In genomic region chr10:79140906-79141305, GRCh38 we compare ENCODE assay signal across 24 cellular contexts.
DNase-seq lines count a peak whose midpoint lies in the region; ATAC-seq and TF ChIP-seq lines count a peak whose summit lies in the region.
"Had no signal": no experiment of that assay in that cellular context is flagged by ENCODE, and none has a peak within 500 bp of the region (broad histone marks: within the 10 kb centered on the region; RNA-seq: fewer than 3 reads in every experiment).

No MANE protein-coding gene starts in this region.

- no peak overlapping the region for H4K5ac ChIP-seq in IMR-90 (ENCODE audit: low read depth, low read length)

- H3K4me3 ChIP-seq in IMR-90 (ENCODE audit: insufficient read depth, low read depth, low read length): no peak overlapping the region
- H3K4me3 ChIP-seq in adipocyte (ENCODE audit: low read length): no peak overlapping the region
- no peak overlapping the region for H3K4me3 ChIP-seq in mesenchymal stem cell (ENCODE audit: insufficient read depth in 1 of 2, low read depth in 1 of 2, low read length in 2 of 2)
- no peak overlapping the region for H3K4me3 ChIP-seq in thyroid gland (replicated peaks in 1 of 3)
- H3K4me3 ChIP-seq: breast epithelium, K562, spleen had no signal

- H2AK9ac ChIP-seq in IMR-90 (replicated peaks; ENCODE audit: low read depth, low read length, poor library complexity): peak overlapping the region; percentile 66

- TF ChIP-seq POLR2A in IMR-90 (IDR thresholded peaks at IDR 0.05; ENCODE audit: low read depth, low read length) (no peak), thyroid gland (IDR thresholded peaks at IDR 0.05) (no peak)

- H4K20me1 ChIP-seq in IMR-90 (ENCODE audit: insufficient read depth, low read length): 0 out of 2 replicates have a peak, but pooled peaks cover 11% of the 10 kb centered on the region

- TF ChIP-seq CTCF in IMR-90 (conservative IDR thresholded peaks at IDR 0.05; ENCODE audit: low read depth, low read length) (no peak), thyroid gland (IDR thresholded peaks at IDR 0.05) (no peak)

- H2AFZ ChIP-seq in IMR-90 (replicated peaks; ENCODE audit: low read length, poor library complexity): no peak overlapping the region
- H2AFZ ChIP-seq in mesenchymal stem cell (ENCODE audit: low read depth, low read length): no peak overlapping the region

- H3K27me3 ChIP-seq in IMR-90 (ENCODE audit: control insufficient read depth, insufficient read depth, low read length) (no peaks in the 10 kb centered on the region), adipocyte (replicated peaks; ENCODE audit: control insufficient read depth, insufficient read depth, low read length) (no peaks in the 10 kb centered on the region), mesenchymal stem cell (ENCODE audit: control insufficient read depth in 1 of 2, insufficient read depth in 1 of 2, low read length in 2 of 2) (no peaks in the 10 kb centered on the region), thyroid gland (no peaks in the 10 kb centered on the region)
- H3K27me3 ChIP-seq: breast epithelium, spleen had no signal

- peaks cover 51% of the 10 kb centered on the region for H3K9me1 ChIP-seq in IMR-90 (ENCODE audit: insufficient read depth, low read length)

- H3K9ac ChIP-seq in IMR-90 (ENCODE audit: low read depth, low read length): peak overlapping the region; percentile 21; the same call in 1 of the 2 replicates
- peak overlapping the region; percentile 79 for H3K9ac ChIP-seq in adipocyte (ENCODE audit: low read length)
- peak overlapping the region; percentile 92 for H3K9ac ChIP-seq in mesenchymal stem cell (ENCODE audit: low read length)

- peak overlapping the region; percentile 38 to 74 for H2BK12ac ChIP-seq in mesenchymal stem cell (ENCODE audit: low read length in 2 of 2)

- H2BK15ac ChIP-seq in IMR-90 (ENCODE audit: low read depth, low read length) (peak overlapping the region; percentile 49; the same call in 1 of the 3 replicates), mesenchymal stem cell (ENCODE audit: low read depth, poor library complexity, severe bottlenecking) (no peak overlapping the region)

- H4K8ac ChIP-seq in IMR-90 (ENCODE audit: low read depth in 2 of 2, low read length in 2 of 2) (peak overlapping the region; percentile 7 to 73; a peak in 3 of 4 replicates), mesenchymal stem cell (ENCODE audit: low read length) (no peak overlapping the region)

- H3K4ac ChIP-seq in IMR-90 (ENCODE audit: low read depth, low read length): peak overlapping the region; percentile 96
- H3K4ac ChIP-seq in mesenchymal stem cell (ENCODE audit: low read depth in 1 of 2, low read length in 2 of 2): peak overlapping the region; percentile 35 to 67

- H2BK20ac ChIP-seq in IMR-90 (ENCODE audit: low read depth, low read length): peak overlapping the region; percentile 75

- H4K91ac ChIP-seq in IMR-90 (ENCODE audit: insufficient read depth, low read depth, low read length): peak overlapping the region; percentile 88
- peak overlapping the region; percentile 36 for H4K91ac ChIP-seq in mesenchymal stem cell (ENCODE audit: low read length)

- TF ChIP-seq RAD21 in IMR-90 (IDR thresholded peaks at IDR 0.05; ENCODE audit: low read length): no peak

- H3K14ac ChIP-seq in IMR-90 (replicated peaks; ENCODE audit: low read depth, low read length): peak overlapping the region; percentile 93
- peak overlapping the region in 1 of 2 experiments; percentile 71 for H3K14ac ChIP-seq in mesenchymal stem cell (ENCODE audit: low read length in 2 of 2)

- POLR2A ChIA-PET in IMR-90 (lab: Charles Lee; ENCODE audit: unreplicated experiment): no interaction called here

- no peak for ATAC-seq in IMR-90 (ENCODE audit: low read depth)
- ATAC-seq in stimulated activated naive CD8-positive, alpha-beta T cell treated with anti-CD3 and anti-CD28 coated beads, Interleukin-15, amount 100 ng/mL, for 72 hours: no peak
- ATAC-seq: activated naive CD8-positive, alpha-beta T cell treated with anti-CD3 and anti-CD28 coated beads, Interleukin-2, amount 50 U/mL, for 24 hours; K562; SK-N-SH treated with all-trans-retinoic acid at 6 μM for 48 hours had no signal

- H3K27ac Mint-ChIP-seq in stimulated activated naive CD8-positive, alpha-beta T cell treated with anti-CD3 and anti-CD28 coated beads, Interleukin-15, amount 100 ng/mL, for 72 hours: no peak overlapping the region
- H3K27ac Mint-ChIP-seq: activated naive CD8-positive, alpha-beta T cell treated with anti-CD3 and anti-CD28 coated beads, Interleukin-2, amount 50 U/mL, for 24 hours; activated T-helper 1 cell treated with anti-CD3 and anti-CD28 coated beads, Interleukin-12 subunit alpha, Interleukin-12 subunit beta, Interleukin-2, Interleukin-4 antibody, amounts not matched to agents 30 ng/mL and 10 ng/mL and 1 ng/mL, durations not matched to agents 14 hours and 24 hours and 36 hours; B cell; dendritic cell treated with granulocyte-macrophage colony-stimulating factor and Interleukin-4, amounts not matched to agents 40 ng/mL and 50 ng/mL, for 4 days had no signal

- no peak overlapping the region for H3K4me2 ChIP-seq in IMR-90 (ENCODE audit: low read depth, low read length)
- no peak overlapping the region for H3K4me2 ChIP-seq in mesenchymal stem cell (ENCODE audit: low read length, poor library complexity, severe bottlenecking)

- in situ Hi-C loops in IMR-90 (cut with MboI; ENCODE audit: low sequenced_read_pairs): no loop called here

- H3K9me3 ChIP-seq in IMR-90 (ENCODE audit: control insufficient read depth, insufficient read depth, low read length) (no peaks in the 10 kb centered on the region), adipocyte (ENCODE audit: control insufficient read depth, low read length) (no peaks in the 10 kb centered on the region), mesenchymal stem cell (ENCODE audit: control insufficient read depth, low read length) (no peaks in the 10 kb centered on the region), thyroid gland (no peaks in the 10 kb centered on the region)
- H3K9me3 ChIP-seq: breast epithelium, spleen had no signal

- H3K56ac ChIP-seq in IMR-90 (ENCODE audit: extremely low read depth, insufficient read depth, low read length): no peak overlapping the region

- peak overlapping the region; percentile 89 for H2BK5ac ChIP-seq in IMR-90 (ENCODE audit: low read depth, low read length, poor library complexity, severe bottlenecking)
- no peak overlapping the region for H2BK5ac ChIP-seq in mesenchymal stem cell (ENCODE audit: low read depth, low read length, poor library complexity, severe bottlenecking)

- no peaks in the 10 kb centered on the region for H3K9me3 Mint-ChIP-seq in stimulated activated naive CD8-positive, alpha-beta T cell treated with anti-CD3 and anti-CD28 coated beads, Interleukin-15, amount 100 ng/mL, for 72 hours
- H3K9me3 Mint-ChIP-seq: activated naive CD8-positive, alpha-beta T cell treated with anti-CD3 and anti-CD28 coated beads, Interleukin-2, amount 50 U/mL, for 24 hours; activated T-helper 1 cell treated with anti-CD3 and anti-CD28 coated beads, Interleukin-12 subunit alpha, Interleukin-12 subunit beta, Interleukin-2, Interleukin-4 antibody, amounts not matched to agents 30 ng/mL and 10 ng/mL and 1 ng/mL, durations not matched to agents 14 hours and 24 hours and 36 hours; dendritic cell treated with granulocyte-macrophage colony-stimulating factor and Interleukin-4, amounts not matched to agents 40 ng/mL and 50 ng/mL, for 4 days had no signal

- intact Hi-C loops in IMR-90 (cut with micrococcal nuclease): no loop called here
- intact Hi-C loops in thyroid gland (cut with DNase I): no loop called here

- DNase-seq in IMR-90 (peak; percentile 46), adipocyte (ENCODE audit: low read depth) (no peak), mesenchymal stem cell (no peak), thyroid gland (no peak), ecto neural progenitor cell (ENCODE audit: low spot score) (no peak)
- DNase-seq in activated effector memory CD4-positive, alpha-beta T cell treated with anti-CD3 and anti-CD28 coated beads, Interleukin-2, amount 50 U/mL, for 16 hours: no peak
- DNase-seq in stimulated activated naive CD8-positive, alpha-beta T cell treated with anti-CD3 and anti-CD28 coated beads, Interleukin-15, amount 100 ng/mL, for 72 hours: no peak
- DNase-seq: activated CD4-positive, CD25-positive, alpha-beta regulatory T cell treated with anti-CD3 and anti-CD28 coated beads, Interleukin-2, amount 50 U/mL, for 72 hours; activated naive CD8-positive, alpha-beta T cell treated with anti-CD3 and anti-CD28 coated beads, Interleukin-2, amount 50 U/mL, for 24 hours; Calu3; EL; foreskin melanocyte; NCI-H187; NCI-H226; spleen; stimulated activated CD8-positive, alpha-beta memory T cell treated with anti-CD3 and anti-CD28 coated beads, Interleukin-4, amount 100 ng/mL, for 48 hours; T-helper 9 cell had no signal

- H3K4me3 Mint-ChIP-seq in stimulated activated naive CD8-positive, alpha-beta T cell treated with anti-CD3 and anti-CD28 coated beads, Interleukin-15, amount 100 ng/mL, for 72 hours: no peak overlapping the region
- H3K4me3 Mint-ChIP-seq: activated naive CD8-positive, alpha-beta T cell treated with anti-CD3 and anti-CD28 coated beads, Interleukin-2, amount 50 U/mL, for 24 hours; activated T-helper 1 cell treated with anti-CD3 and anti-CD28 coated beads, Interleukin-12 subunit alpha, Interleukin-12 subunit beta, Interleukin-2, Interleukin-4 antibody, amounts not matched to agents 30 ng/mL and 10 ng/mL and 1 ng/mL, durations not matched to agents 14 hours and 24 hours and 36 hours; B cell; dendritic cell treated with granulocyte-macrophage colony-stimulating factor and Interleukin-4, amounts not matched to agents 40 ng/mL and 50 ng/mL, for 4 days had no signal

- H2AK5ac ChIP-seq in IMR-90 (ENCODE audit: low read depth, low read length) (peak overlapping the region; percentile 97), mesenchymal stem cell (ENCODE audit: low read length, severe bottlenecking) (peak overlapping the region; percentile 89)

- H3K18ac ChIP-seq in IMR-90 (ENCODE audit: low read depth, low read length): peak overlapping the region; percentile 2; the same call in 1 of the 2 replicates
- peak overlapping the region; percentile 58 to 68 for H3K18ac ChIP-seq in mesenchymal stem cell (ENCODE audit: low read depth in 1 of 2, low read length in 2 of 2)

- CTCF ChIA-PET in IMR-90 (lab: Yijun Ruan, JAX): no interaction called here

- H3K23ac ChIP-seq in IMR-90 (ENCODE audit: low read depth, low read length) (peak overlapping the region; percentile 61), mesenchymal stem cell (ENCODE audit: low read length in 2 of 2) (no peak overlapping the region)

- no peaks in the 10 kb centered on the region for H3K27me3 Mint-ChIP-seq in stimulated activated naive CD8-positive, alpha-beta T cell treated with anti-CD3 and anti-CD28 coated beads, Interleukin-15, amount 100 ng/mL, for 72 hours
- H3K27me3 Mint-ChIP-seq: activated naive CD8-positive, alpha-beta T cell treated with anti-CD3 and anti-CD28 coated beads, Interleukin-2, amount 50 U/mL, for 24 hours; dendritic cell treated with granulocyte-macrophage colony-stimulating factor and Interleukin-4, amounts not matched to agents 40 ng/mL and 50 ng/mL, for 4 days had no signal

- peak overlapping the region; percentile 93 for H2BK120ac ChIP-seq in IMR-90 (ENCODE audit: low read depth, low read length)
- no peak overlapping the region for H2BK120ac ChIP-seq in mesenchymal stem cell (ENCODE audit: low read depth, low read length)

- 52% methylated on average over 9 of the region's 14 CpGs; no CpG with 5 or more reads in 1 of the 2 experiments for WGBS in IMR-90 (ENCODE audit: extremely low coverage in 2 of 2, insufficient read length in 1 of 2), 2 experiments
- 81% methylated on average over 14 of the region's 14 CpGs for WGBS in mesenchymal stem cell
- 74 to 81% methylated on average over 14 of the region's 14 CpGs for WGBS in thyroid gland, 2 donors

- H3K79me1 ChIP-seq in IMR-90 (ENCODE audit: low read depth in 1 of 2, low read length in 2 of 2) (peaks cover 42 to 92% of the 10 kb centered on the region in 2 experiments), mesenchymal stem cell (replicated peaks; ENCODE audit: low read length, poor library complexity, severe bottlenecking) (peaks cover 17% of the 10 kb centered on the region)

- no TSS peak for BruUV-seq in IMR-90 (replicated peaks; lab: Mats Ljungman, UMichigan)

- H3K4me1 ChIP-seq in IMR-90 (ENCODE audit: control insufficient read depth, insufficient read depth, low read length) (peaks cover 68% of the 10 kb centered on the region), adipocyte (ENCODE audit: control insufficient read depth, insufficient read depth, low read length) (peaks cover 77% of the 10 kb centered on the region), mesenchymal stem cell (ENCODE audit: control insufficient read depth, insufficient read depth, low read depth, low read length) (peaks cover 73% of the 10 kb centered on the region), thyroid gland (peaks cover 59 to 87% of the 10 kb centered on the region in 2 donors)

- H3K27ac ChIP-seq in IMR-90 (ENCODE audit: insufficient read depth, low read length) (peak overlapping the region; percentile 96), mesenchymal stem cell (ENCODE audit: low read length, poor library complexity, severe bottlenecking) (peak overlapping the region; percentile 82), thyroid gland (peak overlapping the region; percentile 67 to 71 (median 67))
- H3K27ac ChIP-seq: epithelial cell of prostate had no signal

- H3K4me1 Mint-ChIP-seq in stimulated activated naive CD8-positive, alpha-beta T cell treated with anti-CD3 and anti-CD28 coated beads, Interleukin-15, amount 100 ng/mL, for 72 hours: peaks cover 77% of the 10 kb centered on the region

- H3K36me3 ChIP-seq in IMR-90 (ENCODE audit: control insufficient read depth, insufficient read depth, low read length) (peaks cover 45% of the 10 kb centered on the region), adipocyte (ENCODE audit: control insufficient read depth, insufficient read depth, low read length, severe bottlenecking) (peaks cover 57% of the 10 kb centered on the region), mesenchymal stem cell (ENCODE audit: control insufficient read depth in 1 of 2, insufficient read depth in 2 of 2, low read depth in 1 of 2, low read length in 2 of 2) (peaks cover 46 to 47% of the 10 kb centered on the region in 2 experiments), thyroid gland (peaks cover 0 to 12% of the 10 kb centered on the region in 2 donors)
- H3K36me3 ChIP-seq: breast epithelium had no signal

- dilution Hi-C loops in IMR-90 (cut with HindIII; ENCODE audit: low sequenced_read_pairs, unreplicated experiment): no loop called here

Comparison
In these comparisons a context has a peak if more than half of its experiments do, and no peak if none do; other contexts are left out.
1. H3K9ac ChIP-seq: peak in every context shown above with its lines; median percentile 92 in mesenchymal stem cell; 79 in adipocyte; 21 in IMR-90.